ENCODE assay signal across 18 cellular contexts in the genomic region with DNA sequence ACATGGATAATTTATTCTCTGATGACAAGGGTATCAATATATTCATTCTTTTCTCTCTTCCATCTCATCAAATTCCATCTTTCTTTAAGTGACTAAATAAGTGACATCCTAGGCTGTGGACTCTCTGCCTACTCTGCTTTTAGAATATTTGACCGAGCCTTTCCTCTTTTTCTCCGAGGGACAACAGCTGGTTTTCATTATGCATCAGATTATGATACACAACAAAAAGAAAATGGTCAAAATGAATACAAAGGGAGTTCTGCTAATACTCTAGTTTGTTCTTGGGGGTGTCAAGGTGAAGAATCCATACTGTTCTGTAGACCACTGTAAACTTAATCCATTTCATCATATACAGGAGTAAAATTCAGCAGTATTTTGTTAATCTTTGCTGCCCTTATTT.
DNase-seq lines count a peak whose midpoint lies in the region; ATAC-seq, FAIRE-seq and TF ChIP-seq lines count a peak whose summit lies in the region.
"Had no signal": no experiment of that assay in that cellular context is flagged by ENCODE, and none has a peak within 500 bp of the region (broad histone marks: within the 10 kb centered on the region; RNA-seq: fewer than 3 reads in every experiment).

No MANE protein-coding gene starts in this region.

- H3F3A ChIP-seq in SK-N-SH (replicated peaks; ENCODE audit: insufficient read depth): no peaks in the 10 kb centered on the region

- TF ChIP-seq RAD21 in A549 (conservative IDR thresholded peaks at IDR 0.05 in 1 of 2, IDR thresholded peaks at IDR 0.05 in 1 of 2) (no peak), SK-N-SH (IDR thresholded peaks at IDR 0.05; ENCODE audit: low read length) (no peak)

- TF ChIP-seq EP300 in A549 (IDR thresholded peaks at IDR 0.05) (no peak), SK-N-SH (IDR thresholded peaks at IDR 0.05; ENCODE audit: borderline replicate concordance in 1 of 2, low read depth in 1 of 2, low read length in 1 of 2) (no peak)

- H3K4me3 ChIP-seq in A549 (no peak overlapping the region), SK-N-SH (ENCODE audit: low read depth in 2 of 2, low read length in 1 of 2) (no peak overlapping the region)
- H3K4me3 ChIP-seq: BLaER1 treated with 17β-estradiol and CSF1 and Interleukin-3, amounts not matched to agents 10 nM and 100 nM; GM23338; K562 had no signal

- no peak overlapping the region for H3K27ac ChIP-seq in A549
- H3K27ac ChIP-seq in SK-N-SH (ENCODE audit: low read depth in 2 of 2, low read length in 1 of 2): no peak overlapping the region
- H3K27ac ChIP-seq: BLaER1 treated with 17β-estradiol and CSF1 and Interleukin-3, amounts not matched to agents 10 nM and 100 nM; HL-60 had no signal

- FAIRE-seq in A549 (lab: Jason Lieb, UNC): peak; percentile 46
- FAIRE-seq: A204.1, GM12891, K562 had no signal

- no peaks in the 10 kb centered on the region for H3K36me3 ChIP-seq in SK-N-SH (replicated peaks in 1 of 2; ENCODE audit: control insufficient read depth in 1 of 2, insufficient read depth in 2 of 2, low read length in 1 of 2)
- H3K36me3 ChIP-seq: BLaER1 treated with 17β-estradiol and CSF1 and Interleukin-3, amounts not matched to agents 10 nM and 100 nM had no signal

- POLR2A ChIA-PET in A549 (lab: Yijun Ruan, JAX): no interaction called here
- POLR2A ChIA-PET in SK-N-SH (lab: Yijun Ruan, JAX): no interaction called here

- no peak overlapping the region for H2AFZ ChIP-seq in SK-N-SH (ENCODE audit: low read depth)
- H2AFZ ChIP-seq: GM23338 had no signal

- H3K9me3 ChIP-seq in A549: no peaks in the 10 kb centered on the region
- H3K9me3 ChIP-seq in SK-N-SH: no peaks in the 10 kb centered on the region
- H3K9me3 ChIP-seq: BLaER1 treated with 17β-estradiol and CSF1 and Interleukin-3, amounts not matched to agents 10 nM and 100 nM had no signal

- no peak for ATAC-seq in A549
- no peak for ATAC-seq in HG03460 (IDR thresholded peaks at IDR 0.05; ENCODE audit: unreplicated experiment)
- no peak for ATAC-seq in HG02973 (IDR thresholded peaks at IDR 0.05; ENCODE audit: unreplicated experiment)
- no peak for ATAC-seq in HG03159 (IDR thresholded peaks at IDR 0.05; ENCODE audit: unreplicated experiment)
- ATAC-seq: GM23338, K562 had no signal

- no peak for TF ChIP-seq POLR2A in A549 (IDR thresholded peaks at IDR 0.05; ENCODE audit: low read length)

- H3K4me2 ChIP-seq in A549 (no peak overlapping the region), SK-N-SH (no peak overlapping the region)
- H3K4me2 ChIP-seq: BLaER1 treated with 17β-estradiol and CSF1 and Interleukin-3, amounts not matched to agents 10 nM and 100 nM; GM23338 had no signal

- H3K79me2 ChIP-seq in SK-N-SH (ENCODE audit: insufficient read depth): no peaks in the 10 kb centered on the region

- H3K9me2 ChIP-seq in SK-N-SH: no peaks in the 10 kb centered on the region

- H3K9ac ChIP-seq in SK-N-SH: no peak overlapping the region
- H3K9ac ChIP-seq: BLaER1 treated with 17β-estradiol and CSF1 and Interleukin-3, amounts not matched to agents 10 nM and 100 nM had no signal

- TF ChIP-seq CTCF in A549 (IDR thresholded peaks at IDR 0.05): no peak
- no peak for TF ChIP-seq CTCF in SK-N-SH (IDR thresholded peaks at IDR 0.05)

- CTCF ChIA-PET in A549 (lab: Yijun Ruan, JAX): interaction anchor here (1.3 kb wide), 1 partner anchor 1007 kb away, joined by 4 read pairs; no protein-coding TSS in a partner anchor
- CTCF ChIA-PET in SK-N-SH (lab: Yijun Ruan, JAX): interaction anchor here (0.6 to 1.5 kb wide), 3 partner anchors 25 to 361 kb away, joined by 3 to 5 read pairs (median 4); no protein-coding TSS in a partner anchor

- no peaks in the 10 kb centered on the region for H3K4me1 ChIP-seq in A549
- peaks cover 0 to 5% of the 10 kb centered on the region in 2 experiments; a peak in 1 of 4 replicates for H3K4me1 ChIP-seq in SK-N-SH (ENCODE audit: control insufficient read depth in 1 of 2, insufficient read depth in 2 of 2, low read depth in 1 of 2, low read length in 1 of 2)
- H3K4me1 ChIP-seq: BLaER1 treated with 17β-estradiol and CSF1 and Interleukin-3, amounts not matched to agents 10 nM and 100 nM had no signal

- 17% methylated on average over 2 of the region's 2 CpGs for WGBS in A549 (ENCODE audit: missing lambda C conversion rate)
- WGBS in SK-N-SH (ENCODE audit: low lambda C conversion rate): 39% methylated on average over 2 of the region's 2 CpGs

- no peaks in the 10 kb centered on the region for H3K27me3 ChIP-seq in SK-N-SH (ENCODE audit: insufficient read depth)
- H3K27me3 ChIP-seq: BLaER1 treated with 17β-estradiol and CSF1 and Interleukin-3, amounts not matched to agents 10 nM and 100 nM had no signal

- DNase-seq in A549 (ENCODE audit: low read depth in 1 of 2, low spot score in 1 of 2): no peak
- DNase-seq in GM03348 (ENCODE audit: low spot score): peak; percentile 17
- peak; percentile 30 for DNase-seq in SK-N-SH
- DNase-seq in fibroblast of peridontal ligament (ENCODE audit: extremely low read depth): peak; percentile 57
- DNase-seq in stimulated activated naive CD4-positive, alpha-beta T cell treated with Interleukin-2 at 50 U/mL for 16 hours (lab: John Stamatoyannopoulos, UW): no peak
- DNase-seq: Calu3; CD4-positive, CD25-positive, alpha-beta regulatory T cell; DMS 273 treated with DMSO at 0.1 percent for 48 hours; H9 had no signal

- H4K20me1 ChIP-seq in SK-N-SH (ENCODE audit: insufficient read depth): no peaks in the 10 kb centered on the region
- H4K20me1 ChIP-seq: BLaER1 treated with 17β-estradiol and CSF1 and Interleukin-3, amounts not matched to agents 10 nM and 100 nM had no signal

TF ChIP-seq in A549, 52 proteins besides CTCF, POLR2A, EP300 and RAD21 (continues in another document):
- TF ChIP-seq MYC (IDR thresholded peaks at IDR 0.05; ENCODE audit: borderline replicate concordance, low read length): no peak
- TF ChIP-seq KDM5A (IDR thresholded peaks at IDR 0.05): no peak
- no peak for TF ChIP-seq ZNF302 (CRISPR knock-in tag; IDR thresholded peaks at IDR 0.05)
- TF ChIP-seq KDM1A (IDR thresholded peaks at IDR 0.05; ENCODE audit: low read depth): no peak
- no peak for TF ChIP-seq BHLHE40 (IDR thresholded peaks at IDR 0.05; ENCODE audit: low read depth, low read length)
- TF ChIP-seq HOXA7 (CRISPR knock-in tag; IDR thresholded peaks at IDR 0.05): no peak
- TF ChIP-seq SREBF2 (IDR thresholded peaks at IDR 0.05): no peak
- TF ChIP-seq MAZ (IDR thresholded peaks at IDR 0.05; ENCODE audit: borderline replicate concordance, low read depth, low read length): no peak
- TF ChIP-seq FOSB (CRISPR knock-in tag; IDR thresholded peaks at IDR 0.05): no peak
- TF ChIP-seq JUNB (IDR thresholded peaks at IDR 0.05): no peak
- TF ChIP-seq, protein P1, sequence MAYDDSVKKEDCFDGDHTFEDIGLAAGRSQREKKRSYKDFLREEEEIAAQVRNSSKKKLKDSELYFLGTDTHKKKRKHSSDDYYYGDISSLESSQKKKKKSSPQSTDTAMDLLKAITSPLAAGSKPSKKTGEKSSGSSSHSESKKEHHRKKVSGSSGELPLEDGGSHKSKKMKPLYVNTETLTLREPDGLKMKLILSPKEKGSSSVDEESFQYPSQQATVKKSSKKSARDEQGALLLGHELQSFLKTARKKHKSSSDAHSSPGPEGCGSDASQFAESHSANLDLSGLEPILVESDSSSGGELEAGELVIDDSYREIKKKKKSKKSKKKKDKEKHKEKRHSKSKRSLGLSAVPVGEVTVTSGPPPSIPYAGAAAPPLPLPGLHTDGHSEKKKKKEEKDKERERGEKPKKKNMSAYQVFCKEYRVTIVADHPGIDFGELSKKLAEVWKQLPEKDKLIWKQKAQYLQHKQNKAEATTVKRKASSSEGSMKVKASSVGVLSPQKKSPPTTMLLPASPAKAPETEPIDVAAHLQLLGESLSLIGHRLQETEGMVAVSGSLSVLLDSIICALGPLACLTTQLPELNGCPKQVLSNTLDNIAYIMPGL (CRISPR knock-in tag; IDR thresholded peaks at IDR 0.05; ENCODE audit: borderline replicate concordance): no peak
- TF ChIP-seq HEYL (CRISPR knock-in tag; IDR thresholded peaks at IDR 0.05): no peak

TF ChIP-seq in SK-N-SH, 30 proteins besides CTCF, POLR2A, EP300 and RAD21 (continues in another document):
- TF ChIP-seq TCF12 (IDR thresholded peaks at IDR 0.05) (peak; percentile 71), TEAD4 (IDR thresholded peaks at IDR 0.05; ENCODE audit: borderline replicate concordance, insufficient read depth) (no peak)
- TF ChIP-seq, protein P2, sequence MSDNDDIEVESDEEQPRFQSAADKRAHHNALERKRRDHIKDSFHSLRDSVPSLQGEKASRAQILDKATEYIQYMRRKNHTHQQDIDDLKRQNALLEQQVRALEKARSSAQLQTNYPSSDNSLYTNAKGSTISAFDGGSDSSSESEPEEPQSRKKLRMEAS (IDR thresholded peaks at IDR 0.05; ENCODE audit: low read depth): no peak
- TF ChIP-seq, protein P3, sequence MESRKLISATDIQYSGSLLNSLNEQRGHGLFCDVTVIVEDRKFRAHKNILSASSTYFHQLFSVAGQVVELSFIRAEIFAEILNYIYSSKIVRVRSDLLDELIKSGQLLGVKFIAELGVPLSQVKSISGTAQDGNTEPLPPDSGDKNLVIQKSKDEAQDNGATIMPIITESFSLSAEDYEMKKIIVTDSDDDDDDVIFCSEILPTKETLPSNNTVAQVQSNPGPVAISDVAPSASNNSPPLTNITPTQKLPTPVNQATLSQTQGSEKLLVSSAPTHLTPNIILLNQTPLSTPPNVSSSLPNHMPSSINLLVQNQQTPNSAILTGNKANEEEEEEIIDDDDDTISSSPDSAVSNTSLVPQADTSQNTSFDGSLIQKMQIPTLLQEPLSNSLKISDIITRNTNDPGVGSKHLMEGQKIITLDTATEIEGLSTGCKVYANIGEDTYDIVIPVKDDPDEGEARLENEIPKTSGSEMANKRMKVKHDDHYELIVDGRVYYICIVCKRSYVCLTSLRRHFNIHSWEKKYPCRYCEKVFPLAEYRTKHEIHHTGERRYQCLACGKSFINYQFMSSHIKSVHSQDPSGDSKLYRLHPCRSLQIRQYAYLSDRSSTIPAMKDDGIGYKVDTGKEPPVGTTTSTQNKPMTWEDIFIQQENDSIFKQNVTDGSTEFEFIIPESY (IDR thresholded peaks at IDR 0.05; ENCODE audit: borderline replicate concordance, low read depth): no peak

Comparison
In these comparisons a context has a peak if more than half of its experiments do, and no peak if none do; other contexts are left out.
1. DNase-seq: peak in GM03348 (single experiment), SK-N-SH (single experiment) and fibroblast of peridontal ligament (single experiment); none in A549 (0 of 2) and stimulated activated naive CD4-positive, alpha-beta T cell treated with Interleukin-2 at 50 U/mL for 16 hours (single experiment).